Comparison of ENCODE assay signal across 8 cellular contexts in the genomic region with DNA sequence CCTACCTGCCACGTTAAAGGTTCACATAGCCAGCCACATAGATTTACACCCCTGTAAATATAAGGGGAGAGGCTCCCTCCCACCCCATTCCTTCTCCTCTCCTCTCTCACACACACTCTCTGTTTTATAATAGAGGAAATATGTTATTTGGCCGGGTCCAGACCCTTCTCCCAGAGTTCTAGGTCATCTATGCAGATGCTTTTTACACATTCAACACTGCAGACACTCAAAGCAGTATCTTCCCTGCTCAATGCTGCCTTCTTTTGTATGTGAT. TPM values are rescaled to one million over a fixed set of nuclear protein-coding genes. Genes with fewer than 3 reads are reported as not detected.
DNase-seq lines count a peak whose midpoint lies in the region; ATAC-seq and TF ChIP-seq lines count a peak whose summit lies in the region.

No MANE protein-coding gene starts in this region.

- TF ChIP-seq POLR2A in gastrocnemius medialis (IDR thresholded peaks at IDR 0.05): no peak

- in situ Hi-C loops in GM23248 (cut with MboI): no loop called here
- in situ Hi-C loops in gastrocnemius medialis (cut with MboI; ENCODE audit: low sequenced_read_pairs in 4 of 4): no loop called here

- peak overlapping the region; percentile 79 for H2AFZ ChIP-seq in GM23248

- H3K36me3 ChIP-seq in GM23248 (ENCODE audit: low read depth) (no peaks in the 10 kb centered on the region), RWPE2 (ENCODE audit: low read depth) (peaks cover 36% of the 10 kb centered on the region), gastrocnemius medialis (no peaks in the 10 kb centered on the region)

- H3K4me3 ChIP-seq in GM23248 (peak overlapping the region; percentile 78), RWPE2 (ENCODE audit: severe bottlenecking) (peak overlapping the region; percentile 99), fibroblast of mammary gland (ENCODE audit: control insufficient read depth, low read depth, low read length) (peak overlapping the region; percentile 57), gastrocnemius medialis (peak overlapping the region; percentile 76 to 98 (median 90))

- peak overlapping the region; percentile 80 for H3K4me2 ChIP-seq in GM23248 (ENCODE audit: unreplicated experiment)

- no peaks in the 10 kb centered on the region for H4K20me1 ChIP-seq in GM23248 (ENCODE audit: insufficient read depth)

- no peaks in the 10 kb centered on the region for H3K9me2 ChIP-seq in GM23248 (ENCODE audit: insufficient read depth)

- H3K9me3 ChIP-seq in GM23248 (ENCODE audit: low read depth): no peaks in the 10 kb centered on the region
- H3K9me3 ChIP-seq in RWPE2 (ENCODE audit: severe bottlenecking): no peaks in the 10 kb centered on the region
- no peaks in the 10 kb centered on the region for H3K9me3 ChIP-seq in gastrocnemius medialis

- intact Hi-C loops in gastrocnemius medialis (cut with DNase I; ENCODE audit: low total_unique reads): loop anchor here (2.0 kb wide), 2 partner anchors 38 to 110 kb away; partner anchors contain the start of genes KDM1B and TPMT

- H3F3A ChIP-seq in GM23248 (ENCODE audit: insufficient read depth): peaks cover 12% of the 10 kb centered on the region

- 23 to 25% methylated on average over 2 of the region's 2 CpGs for WGBS in GM23248 (ENCODE audit: low coverage in 1 of 2, low lambda C conversion rate in 2 of 2, missing lambda C conversion rate in 2 of 2), 2 experiments

- peaks cover 40% of the 10 kb centered on the region for H3K79me2 ChIP-seq in GM23248 (ENCODE audit: insufficient read depth)

- DNase-seq in GM23248: no peak
- DNase-seq in RWPE2 (ENCODE audit: low spot score): no peak
- no peak for DNase-seq in fibroblast of mammary gland (ENCODE audit: low read depth)
- no peak for DNase-seq in gastrocnemius medialis
- DNase-seq in OCI-M2 (lab: John Stamatoyannopoulos, UW; ENCODE audit: unreplicated experiment): no peak
- no peak for DNase-seq in mesenteric fat pad (ENCODE audit: low spot score)
- DNase-seq in COLO829 (ENCODE audit: low spot score): no peak

- H3K4me1 ChIP-seq in GM23248 (ENCODE audit: insufficient read depth) (peaks cover 37% of the 10 kb centered on the region), RWPE2 (ENCODE audit: insufficient read depth, poor library complexity, severe bottlenecking) (peaks cover 27% of the 10 kb centered on the region), gastrocnemius medialis (peaks cover 27 to 37% of the 10 kb centered on the region in 2 donors)

- peak overlapping the region; percentile 86 for H3K9ac ChIP-seq in GM23248

- H3K27ac ChIP-seq in GM23248 (peak overlapping the region; percentile 88), RWPE2 (ENCODE audit: poor library complexity, severe bottlenecking) (peak overlapping the region; percentile 80), gastrocnemius medialis (peak overlapping the region; percentile 86 to 100 (median 96))

- ATAC-seq in RWPE2 (ENCODE audit: low read depth) (no peak), gastrocnemius medialis (no peak), GM19463 (IDR thresholded peaks at IDR 0.05; ENCODE audit: unreplicated experiment) (no peak)

- no peaks in the 10 kb centered on the region for H3K27me3 ChIP-seq in GM23248 (replicated peaks; ENCODE audit: insufficient read depth)
- H3K27me3 ChIP-seq in RWPE2 (ENCODE audit: insufficient read depth, poor library complexity, severe bottlenecking): no peaks in the 10 kb centered on the region
- H3K27me3 ChIP-seq in gastrocnemius medialis: no peaks in the 10 kb centered on the region

- TF ChIP-seq CTCF in RWPE2 (IDR thresholded peaks at IDR 0.05; ENCODE audit: poor library complexity, severe bottlenecking): no peak
- no peak for TF ChIP-seq CTCF in fibroblast of mammary gland (conservative IDR thresholded peaks at IDR 0.05; ENCODE audit: control insufficient read depth, insufficient read depth, low read depth, low read length)
- no peak for TF ChIP-seq CTCF in gastrocnemius medialis (IDR thresholded peaks at IDR 0.05 in 4 of 5, conservative IDR thresholded peaks at IDR 0.05 in 1 of 5)

RNA-seq across cellular contexts. Expression of gene DEK, which starts 0.7 kb away (rescaled TPM):
- total RNA-seq in GM23248 (2014; rRNA removed; shearing (Covaris generic)): 90.3 and 101 TPM in 2 replicates
- 108 and 116 TPM in 2 replicates for polyA plus RNA-seq in GM23248 (2016; fragmentation: Nextera tagmentation; extraction: Ambion mirVana)
- 100 to 1,000 TPM in 2 of 4 donors, 10 to 100 TPM in 2; 60.5 to 134 (median 105) TPM for total RNA-seq in gastrocnemius medialis
- 54.3 TPM for total RNA-seq in mesenteric fat pad
